Comparison of ENCODE assay signal across 35 cellular contexts in the genomic region with DNA sequence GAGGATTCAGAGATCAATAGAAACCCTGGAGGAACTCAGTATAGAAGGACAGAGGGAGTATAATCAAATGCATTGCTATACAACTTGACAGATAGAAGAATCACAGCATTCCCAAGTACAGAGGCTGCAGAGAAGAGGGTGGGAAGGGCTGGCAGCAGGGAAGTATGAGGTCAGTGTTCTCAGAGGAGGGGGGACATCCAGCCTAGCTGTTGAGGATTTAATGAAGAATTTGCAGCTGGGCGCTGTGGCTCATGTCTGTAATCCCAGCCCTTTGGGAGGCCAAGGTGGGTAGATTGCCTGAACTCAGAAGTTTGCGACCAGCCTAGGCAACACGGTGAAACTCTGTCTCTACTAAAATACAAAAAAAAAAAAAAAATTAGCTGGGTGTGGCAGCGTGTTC.
DNase-seq lines count a peak whose midpoint lies in the region; ATAC-seq, FAIRE-seq and TF ChIP-seq lines count a peak whose summit lies in the region.
"Had no signal": no experiment of that assay in that cellular context is flagged by ENCODE, and none has a peak within 500 bp of the region (broad histone marks: within the 10 kb centered on the region; RNA-seq: fewer than 3 reads in every experiment).

No MANE protein-coding gene starts in this region.

- TF ChIP-seq CTCF in IMR-90 (conservative IDR thresholded peaks at IDR 0.05; ENCODE audit: low read depth, low read length) (no peak), GM12878 (IDR thresholded peaks at IDR 0.05 in 2 of 3, conservative IDR thresholded peaks at IDR 0.05 in 1 of 3; ENCODE audit: control insufficient read depth in 2 of 3, extremely low read depth in 1 of 3, insufficient read depth in 1 of 3, low read depth in 3 of 3, low read length in 3 of 3) (no peak), osteoblast (IDR thresholded peaks at IDR 0.05; ENCODE audit: extremely low read depth, low read depth, low read length) (no peak), pancreas (IDR thresholded peaks at IDR 0.05) (no peak), CD14-positive monocyte (IDR thresholded peaks at IDR 0.05) (no peak)

- no peak overlapping the region for H3K27ac ChIP-seq in BLaER1 treated with 17β-estradiol and CSF1 and Interleukin-3, amounts not matched to agents 10 nM and 100 nM
- H3K27ac ChIP-seq in IMR-90 (ENCODE audit: insufficient read depth, low read length) (no peak overlapping the region), GM12878 (ENCODE audit: control insufficient read depth, insufficient read depth) (no peak overlapping the region), osteoblast (ENCODE audit: low read depth, low read length) (peak overlapping the region; percentile 15), pancreas (no peak overlapping the region)
- H3K27ac ChIP-seq: cardiac muscle cell, coronary artery, esophagus squamous epithelium, hepatocyte, transverse colon had no signal

- H2BK20ac ChIP-seq in IMR-90 (ENCODE audit: low read depth, low read length): no peak overlapping the region

- CTCF ChIA-PET in IMR-90 (lab: Yijun Ruan, JAX) (no interaction called here), GM12878 (lab: Yijun Ruan, JAX) (no interaction called here)

- H3K9ac ChIP-seq in BLaER1 treated with 17β-estradiol and CSF1 and Interleukin-3, amounts not matched to agents 10 nM and 100 nM: no peak overlapping the region
- H3K9ac ChIP-seq in IMR-90 (ENCODE audit: low read depth, low read length): no peak overlapping the region
- H3K9ac ChIP-seq in GM12878 (ENCODE audit: control insufficient read depth, insufficient read depth, low read length): no peak overlapping the region

- intact Hi-C loops in IMR-90 (cut with micrococcal nuclease): no loop called here
- intact Hi-C loops in GM12878 (cut with micrococcal nuclease; ENCODE audit: unreplicated experiment): no loop called here
- intact Hi-C loops in pancreas (cut with DNase I): no loop called here
- intact Hi-C loops in CD14-positive monocyte (cut with micrococcal nuclease): no loop called here

- H3K4me1 ChIP-seq in BLaER1 treated with 17β-estradiol and CSF1 and Interleukin-3, amounts not matched to agents 10 nM and 100 nM: peaks cover 39 to 84% (median 65%) of the 10 kb centered on the region in 10 experiments
- H3K4me1 ChIP-seq in IMR-90 (ENCODE audit: control insufficient read depth, insufficient read depth, low read length): peaks cover 32% of the 10 kb centered on the region
- H3K4me1 ChIP-seq in GM12878 (ENCODE audit: control insufficient read depth, insufficient read depth, low read length): no peaks in the 10 kb centered on the region
- H3K4me1 ChIP-seq in osteoblast (ENCODE audit: insufficient read depth, low read length): peaks cover 40% of the 10 kb centered on the region
- H3K4me1 ChIP-seq in pancreas: peaks cover 17 to 24% (median 19%) of the 10 kb centered on the region in 3 donors

- no peaks in the 10 kb centered on the region for H3K36me3 ChIP-seq in BLaER1 treated with 17β-estradiol and CSF1 and Interleukin-3, amounts not matched to agents 10 nM and 100 nM
- H3K36me3 ChIP-seq in IMR-90 (ENCODE audit: control insufficient read depth, insufficient read depth, low read length) (no peaks in the 10 kb centered on the region), GM12878 (ENCODE audit: control insufficient read depth in 2 of 2, insufficient read depth in 2 of 2, low read length in 1 of 2) (no peaks in the 10 kb centered on the region), osteoblast (ENCODE audit: insufficient read depth, low read length) (no peaks in the 10 kb centered on the region), pancreas (no peaks in the 10 kb centered on the region)
- H3K36me3 ChIP-seq: BE2C, cardiac muscle cell, esophagus squamous epithelium, transverse colon had no signal

- no peak overlapping the region for H2AK5ac ChIP-seq in IMR-90 (ENCODE audit: low read depth, low read length)

- peak overlapping the region in 8 of 11 experiments; percentile 2 to 63 (median 42); a peak in 12 of 22 replicates for H3K4me2 ChIP-seq in BLaER1 treated with 17β-estradiol and CSF1 and Interleukin-3, amounts not matched to agents 10 nM and 100 nM
- no peak overlapping the region for H3K4me2 ChIP-seq in IMR-90 (ENCODE audit: low read depth, low read length)
- H3K4me2 ChIP-seq in GM12878 (ENCODE audit: control insufficient read depth, insufficient read depth): no peak overlapping the region
- no peak overlapping the region for H3K4me2 ChIP-seq in osteoblast (ENCODE audit: insufficient read depth, low read length)
- H3K4me2 ChIP-seq: hepatocyte had no signal

- no peak overlapping the region for H2BK15ac ChIP-seq in IMR-90 (ENCODE audit: low read depth, low read length)

- H3K4me3 Mint-ChIP-seq in CD14-positive monocyte: no peak overlapping the region
- H3K4me3 Mint-ChIP-seq: activated T-helper 1 cell treated with anti-CD3 and anti-CD28 coated beads, Interleukin-12 subunit alpha, Interleukin-12 subunit beta, Interleukin-2, Interleukin-4 antibody, amounts not matched to agents 30 ng/mL and 10 ng/mL and 1 ng/mL, durations not matched to agents 14 hours and 24 hours and 36 hours; naive thymus-derived CD4-positive, alpha-beta T cell had no signal

- peaks cover 46% of the 10 kb centered on the region for H3K9me1 ChIP-seq in IMR-90 (ENCODE audit: insufficient read depth, low read length)

- H2AK9ac ChIP-seq in IMR-90 (replicated peaks; ENCODE audit: low read depth, low read length, poor library complexity): no peak overlapping the region

- no CpG with 5 or more reads among the region's 4 CpGs for WGBS in IMR-90 (ENCODE audit: extremely low coverage in 2 of 2, insufficient read length in 1 of 2), 2 experiments
- WGBS in GM12878 (ENCODE audit: insufficient coverage, insufficient replicate concordance, low lambda C conversion rate, missing lambda C conversion rate): 80% methylated on average over 4 of the region's 4 CpGs
- 95 to 100% methylated on average over 4 of the region's 4 CpGs for WGBS in pancreas, 2 donors

- H3K27me3 ChIP-seq in BLaER1 treated with 17β-estradiol and CSF1 and Interleukin-3, amounts not matched to agents 10 nM and 100 nM: no peaks in the 10 kb centered on the region
- H3K27me3 ChIP-seq in IMR-90 (ENCODE audit: control insufficient read depth, insufficient read depth, low read length) (no peaks in the 10 kb centered on the region), GM12878 (replicated peaks in 1 of 2; ENCODE audit: control insufficient read depth in 2 of 2, insufficient read depth in 2 of 2, low read length in 1 of 2) (no peaks in the 10 kb centered on the region), osteoblast (ENCODE audit: insufficient read depth, low read length) (no peaks in the 10 kb centered on the region), pancreas (no peaks in the 10 kb centered on the region)
- H3K27me3 ChIP-seq: BE2C, cardiac muscle cell, esophagus squamous epithelium, hepatocyte, transverse colon had no signal

- peaks cover 16% of the 10 kb centered on the region for H3K4me1 Mint-ChIP-seq in CD14-positive monocyte

- H4K91ac ChIP-seq in IMR-90 (ENCODE audit: insufficient read depth, low read depth, low read length): no peak overlapping the region

- POLR2A ChIA-PET in IMR-90 (lab: Charles Lee; ENCODE audit: unreplicated experiment) (no interaction called here), GM12878 (lab: Charles Lee) (no interaction called here)

- no peaks in the 10 kb centered on the region for H3K9me3 Mint-ChIP-seq in CD14-positive monocyte
- H3K9me3 Mint-ChIP-seq: activated T-helper 1 cell treated with anti-CD3 and anti-CD28 coated beads, Interleukin-12 subunit alpha, Interleukin-12 subunit beta, Interleukin-2, Interleukin-4 antibody, amounts not matched to agents 30 ng/mL and 10 ng/mL and 1 ng/mL, durations not matched to agents 14 hours and 24 hours and 36 hours; naive thymus-derived CD4-positive, alpha-beta T cell had no signal

- BruUV-seq in IMR-90 (replicated peaks; lab: Mats Ljungman, UMichigan) (no TSS peak), GM12878 (replicated peaks; lab: Mats Ljungman, UMichigan) (no TSS peak)

- peak; percentile 28 for DNase-seq in IMR-90
- DNase-seq in GM12878 (ENCODE audit: low read depth, low spot score): no peak
- no peak for DNase-seq in osteoblast (ENCODE audit: insufficient read length, low spot score, missing footprints)
- DNase-seq in pancreas: no peak
- DNase-seq in NCI-H2029 (lab: John Stamatoyannopoulos, UW): no peak
- no peak for DNase-seq in CD14-positive monocyte (ENCODE audit: low spot score)
- no peak for DNase-seq in stimulated activated CD8-positive, alpha-beta memory T cell treated with anti-CD3 and anti-CD28 coated beads, Interleukin-4, amount 100 ng/mL, for 48 hours
- DNase-seq: activated CD4-positive, alpha-beta T cell treated with anti-CD3 and anti-CD28 coated beads, Interleukin-2, amount 50 U/mL, for 4 hours; activated CD8-positive, alpha-beta memory T cell treated with anti-CD3 and anti-CD28 coated beads, Interleukin-2, amount 50 U/mL, for 4 hours; activated naive CD4-positive, alpha-beta T cell treated with anti-CD3 and anti-CD28 coated beads, Interleukin-2, amount 50 U/mL, for 16 hours; amygdala; BE2C; esophagus squamous epithelium; left colon; mesenchymal stem cell; naive thymus-derived CD4-positive, alpha-beta T cell; NCI-H1048; NCI-H1694; NCI-H2171; NCI-H510A treated with DMSO at 0.1 percent for 48 hours; NK-92 treated with Interleukin-12 subunit alpha and Interleukin-12 subunit beta, amount 100 ng/mL, for 24 hours; nucleus accumbens; retina; SIG-M5; stimulated activated CD4-positive, alpha-beta T cell treated with anti-CD3 and anti-CD28 coated beads, Interleukin-2, amount 100 ng/mL, for 48 hours; T-helper 1 cell; transverse colon had no signal

- in situ Hi-C loops in IMR-90 (cut with MboI; ENCODE audit: low sequenced_read_pairs): no loop called here
- in situ Hi-C loops in GM12878 (cut with MboI): no loop called here

- dilution Hi-C loops in IMR-90 (cut with HindIII; ENCODE audit: low sequenced_read_pairs, unreplicated experiment): no loop called here

- RAD21 ChIA-PET in GM12878 (lab: Charles Lee; ENCODE audit: unreplicated experiment): interaction anchor here (0.6 kb wide), 1 partner anchor 172 kb away, joined by 3 read pairs; no protein-coding TSS in a partner anchor

- H4K20me1 ChIP-seq in BLaER1 treated with 17β-estradiol and CSF1 and Interleukin-3, amounts not matched to agents 10 nM and 100 nM: peaks cover 87 to 100% (median 94%) of the 10 kb centered on the region in 11 experiments
- peaks cover 81% of the 10 kb centered on the region for H4K20me1 ChIP-seq in IMR-90 (ENCODE audit: insufficient read depth, low read length)
- no peaks in the 10 kb centered on the region for H4K20me1 ChIP-seq in GM12878 (ENCODE audit: control insufficient read depth, insufficient read depth)
- H4K20me1 ChIP-seq in osteoblast (ENCODE audit: insufficient read depth, low read length): peaks cover 44% of the 10 kb centered on the region

- no peaks in the 10 kb centered on the region for H3K9me3 ChIP-seq in BLaER1 treated with 17β-estradiol and CSF1 and Interleukin-3, amounts not matched to agents 10 nM and 100 nM (replicated peaks in 1 of 11)
- no peaks in the 10 kb centered on the region for H3K9me3 ChIP-seq in IMR-90 (ENCODE audit: control insufficient read depth, insufficient read depth, low read length)
- H3K9me3 ChIP-seq in GM12878 (replicated peaks; ENCODE audit: control insufficient read depth, insufficient read depth, low read length): no peaks in the 10 kb centered on the region
- no peaks in the 10 kb centered on the region for H3K9me3 ChIP-seq in osteoblast (ENCODE audit: low read depth, low read length)
- no peaks in the 10 kb centered on the region for H3K9me3 ChIP-seq in pancreas
- H3K9me3 ChIP-seq: BE2C, esophagus squamous epithelium, transverse colon had no signal

- no peak for TF ChIP-seq RAD21 in IMR-90 (IDR thresholded peaks at IDR 0.05; ENCODE audit: low read length)
- no peak for TF ChIP-seq RAD21 in GM12878 (IDR thresholded peaks at IDR 0.05; ENCODE audit: insufficient read depth, low read depth, low read length)

- H2BK5ac ChIP-seq in IMR-90 (ENCODE audit: low read depth, low read length, poor library complexity, severe bottlenecking): no peak overlapping the region

- H4K8ac ChIP-seq in IMR-90 (ENCODE audit: low read depth in 2 of 2, low read length in 2 of 2): no peak overlapping the region

- peaks cover 44 to 91% of the 10 kb centered on the region in 2 experiments for H3K79me1 ChIP-seq in IMR-90 (ENCODE audit: low read depth in 1 of 2, low read length in 2 of 2)

- no peak for TF ChIP-seq EP300 in GM12878 (IDR thresholded peaks at IDR 0.05; ENCODE audit: borderline replicate concordance in 1 of 2, control insufficient read depth in 1 of 2, low read depth in 2 of 2, low read length in 2 of 2)

- H3K18ac ChIP-seq in IMR-90 (ENCODE audit: low read depth, low read length): no peak overlapping the region

- no peak overlapping the region for H2AFZ ChIP-seq in IMR-90 (replicated peaks; ENCODE audit: low read length, poor library complexity)
- no peak overlapping the region for H2AFZ ChIP-seq in GM12878 (ENCODE audit: control insufficient read depth, low read depth, low read length)
- H2AFZ ChIP-seq in osteoblast (ENCODE audit: low read length): no peak overlapping the region
- H2AFZ ChIP-seq: hepatocyte had no signal

- peaks cover 2 to 5% of the 10 kb centered on the region in 2 donors for H3K36me3 Mint-ChIP-seq in CD14-positive monocyte
- H3K36me3 Mint-ChIP-seq: naive thymus-derived CD4-positive, alpha-beta T cell had no signal

- TF ChIP-seq POLR2A in IMR-90 (IDR thresholded peaks at IDR 0.05; ENCODE audit: low read depth, low read length) (no peak), GM12878 (IDR thresholded peaks at IDR 0.05; ENCODE audit: low read depth, low read length) (no peak)

- no peak overlapping the region for H3K4me3 ChIP-seq in BLaER1 treated with 17β-estradiol and CSF1 and Interleukin-3, amounts not matched to agents 10 nM and 100 nM
- H3K4me3 ChIP-seq in IMR-90 (ENCODE audit: insufficient read depth, low read depth, low read length) (no peak overlapping the region), GM12878 (no peak overlapping the region), osteoblast (ENCODE audit: insufficient read depth, low read length) (no peak overlapping the region), pancreas (no peak overlapping the region)
- H3K4me3 ChIP-seq: cardiac muscle cell, coronary artery, esophagus squamous epithelium, hepatocyte, transverse colon had no signal

- H3K23ac ChIP-seq in IMR-90 (ENCODE audit: low read depth, low read length): 0 out of 2 replicates have a peak overlapping the region, but pooled peaks have one; percentile 1

- H3K56ac ChIP-seq in IMR-90 (ENCODE audit: extremely low read depth, insufficient read depth, low read length): no peak overlapping the region

- peak; percentile 38 for FAIRE-seq in GM12878 (lab: Jason Lieb, UNC)
- FAIRE-seq in pancreas (lab: Jason Lieb, UNC): no peak
- FAIRE-seq: frontal cortex, G401.6, TTC549 had no signal

- no peaks in the 10 kb centered on the region; the same call in 1 of the 2 replicates for H3K79me2 ChIP-seq in GM12878 (ENCODE audit: control insufficient read depth, insufficient read depth, low read length)
- H3K79me2 ChIP-seq in osteoblast (ENCODE audit: insufficient read depth, low read length): peaks cover 92% of the 10 kb centered on the region

- no peak overlapping the region for H3K4ac ChIP-seq in IMR-90 (ENCODE audit: low read depth, low read length)

- no peak overlapping the region for H4K5ac ChIP-seq in IMR-90 (ENCODE audit: low read depth, low read length)

- SMC1A ChIA-PET in GM12878 (lab: Charles Lee; ENCODE audit: uncharacterized antibody, unreplicated experiment): no interaction called here

- no peak overlapping the region for H3K27ac Mint-ChIP-seq in CD14-positive monocyte
- H3K27ac Mint-ChIP-seq: activated T-helper 1 cell treated with anti-CD3 and anti-CD28 coated beads, Interleukin-12 subunit alpha, Interleukin-12 subunit beta, Interleukin-2, Interleukin-4 antibody, amounts not matched to agents 30 ng/mL and 10 ng/mL and 1 ng/mL, durations not matched to agents 14 hours and 24 hours and 36 hours; naive thymus-derived CD4-positive, alpha-beta T cell had no signal

- no peak overlapping the region for H3K14ac ChIP-seq in IMR-90 (replicated peaks; ENCODE audit: low read depth, low read length)

- no peaks in the 10 kb centered on the region for H3K27me3 Mint-ChIP-seq in CD14-positive monocyte (ENCODE audit: low read depth in 3 of 3)
- H3K27me3 Mint-ChIP-seq: naive thymus-derived CD4-positive, alpha-beta T cell had no signal

- no peak overlapping the region for H2BK120ac ChIP-seq in IMR-90 (ENCODE audit: low read depth, low read length)

- ATAC-seq in IMR-90 (ENCODE audit: low read depth) (peak; percentile 11; the same call in 1 of the 2 replicates), GM12878 (no peak), pancreas (no peak)
- ATAC-seq: left colon; naive thymus-derived CD4-positive, alpha-beta T cell had no signal

Comparison
In these comparisons a context has a peak if more than half of its experiments do, and no peak if none do; other contexts are left out.
1. H3K4me2 ChIP-seq: peak in BLaER1 treated with 17β-estradiol and CSF1 and Interleukin-3, amounts not matched to agents 10 nM and 100 nM (8 of 11); none in IMR-90 (single experiment), GM12878 (single experiment) and osteoblast (single experiment).